In the genomic region with DNA sequence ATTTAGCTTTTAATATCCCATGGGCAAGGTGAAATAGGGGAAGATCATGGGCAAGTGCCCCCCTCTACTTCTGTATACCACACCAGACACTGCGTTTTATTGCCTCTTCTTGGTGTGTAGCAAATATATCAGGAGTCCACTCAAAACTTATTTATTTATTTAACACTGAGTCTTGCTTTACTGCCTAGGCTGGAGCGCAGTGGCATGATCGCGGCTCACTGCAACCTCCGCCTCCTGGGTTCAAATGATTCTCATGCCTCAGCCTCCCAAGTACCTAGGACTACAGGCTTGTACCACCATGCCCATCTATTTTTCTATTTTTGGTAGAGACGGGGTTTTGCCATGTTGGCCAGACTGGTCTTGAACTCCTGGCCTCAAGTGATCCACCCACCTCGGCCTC, we compare ENCODE assay signal across 5 cellular contexts. TPM values are rescaled to one million over a fixed set of nuclear protein-coding genes. Genes with fewer than 3 reads are reported as not detected.
"Had no signal": no experiment of that assay in that cellular context is flagged by ENCODE, and none has a peak within 500 bp of the region (broad histone marks: within the 10 kb centered on the region; RNA-seq: fewer than 3 reads in every experiment).

No MANE protein-coding gene starts in this region.

RNA-seq across cellular contexts. Expression of gene GLT1D1, which starts 1.8 kb away (rescaled TPM):
- total RNA-seq: left colon, lung microvascular endothelial cell, mammary epithelial cell, myocyte had no signal
- polyA plus RNA-seq: keratinocyte, mammary epithelial cell had no signal
